8 cellular contexts compared by ENCODE assay signal in the genomic region with DNA sequence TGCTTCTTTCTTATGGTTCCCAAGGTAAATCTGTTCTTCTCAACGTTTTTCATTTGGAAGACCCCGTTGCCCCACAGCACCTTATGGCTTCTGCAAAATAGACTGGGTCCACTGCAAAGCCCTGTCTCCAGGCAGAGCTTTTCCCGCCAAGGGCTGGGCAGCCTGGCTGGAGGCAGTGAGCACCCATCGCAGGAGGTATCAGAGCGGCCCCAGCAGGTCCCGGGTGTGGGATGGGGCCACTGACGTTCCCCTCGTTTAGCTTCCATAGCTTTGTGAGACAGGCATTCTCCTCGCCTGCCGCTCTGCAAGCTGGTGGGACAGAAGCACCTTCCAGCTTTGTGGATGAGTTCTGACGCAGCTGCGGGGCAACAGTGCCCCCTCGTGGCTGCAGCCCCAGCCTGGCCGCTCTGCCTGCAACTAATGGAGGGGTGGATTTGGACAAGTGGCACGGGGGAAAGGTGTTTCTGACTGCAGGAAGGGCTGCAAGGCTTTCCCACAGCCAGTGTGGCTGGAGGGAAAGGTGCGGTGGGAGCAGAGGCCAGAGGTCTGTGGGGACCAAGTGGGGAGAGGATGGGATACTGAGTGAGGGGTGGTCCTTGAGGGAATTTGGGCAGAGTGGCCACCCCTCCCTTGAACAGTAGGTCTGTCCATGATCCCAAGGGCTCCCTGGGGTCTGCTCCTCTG.
DNase-seq lines count a peak whose midpoint lies in the region; ATAC-seq lines count a peak whose summit lies in the region.

No MANE protein-coding gene starts in this region.

- DNase-seq in D341Med (ENCODE audit: low spot score), result peak; percentile 93
- DNase-seq in H4 (ENCODE audit: low spot score), result peak; percentile 78
- peak; percentile 8 for DNase-seq in NCI-H2196 treated with DMSO at 0.1 percent for 48 hours (lab: John Stamatoyannopoulos, UW; ENCODE audit: unreplicated experiment)
- DNase-seq in activated CD4-positive, alpha-beta T cell treated with anti-CD3 and anti-CD28 coated beads for 1 hour, result peak; percentile 68
- DNase-seq in cerebellar cortex (ENCODE audit: low spot score), result peak; percentile 90
- DNase-seq in kidney glomerular epithelial cell (lab: John Stamatoyannopoulos, UW), result peak; percentile 68
- DNase-seq in stimulated activated CD4-positive, alpha-beta T cell treated with anti-CD3 and anti-CD28 coated beads, Interleukin-2, amount 100 ng/mL, for 48 hours, result peak; percentile 77 to 83

- ATAC-seq in HG03039 (IDR thresholded peaks at IDR 0.05; ENCODE audit: unreplicated experiment), result no peak

Comparison
In these comparisons a context has a peak if more than half of its experiments do, and no peak if none do; other contexts are left out.
1. DNase-seq: peak in every context shown above with its lines; median percentile 93 in D341Med; 90 in cerebellar cortex; 80 in stimulated activated CD4-positive, alpha-beta T cell treated with anti-CD3 and anti-CD28 coated beads, Interleukin-2, amount 100 ng/mL, for 48 hours; 78 in H4; 68 in activated CD4-positive, alpha-beta T cell treated with anti-CD3 and anti-CD28 coated beads for 1 hour; 68 in kidney glomerular epithelial cell; 8 in NCI-H2196 treated with DMSO at 0.1 percent for 48 hours.